ENCODE assay signal across 1 cellular context in genomic region chr20:62143976-62144825, GRCh38.
TF ChIP-seq lines count a peak whose summit lies in the region.

No MANE protein-coding gene starts in this region.

TF ChIP-seq in HepG2, 621 proteins besides CTCF, POLR2A, EP300 and RAD21 (continued from another document and continues in another):
- TF ChIP-seq ZGPAT (CRISPR knock-in tag; IDR thresholded peaks at IDR 0.05) = 0 out of 2 replicates have a peak, but pooled peaks have one; percentile 35
- TF ChIP-seq ZNF253 (CRISPR knock-in tag; IDR thresholded peaks at IDR 0.05; ENCODE audit: borderline replicate concordance) = no peak; the same call in 1 of the 2 replicates
- TF ChIP-seq THAP7 (CRISPR knock-in tag; IDR thresholded peaks at IDR 0.05) = 0 out of 2 replicates have a peak, but pooled peaks have one; percentile 15
- TF ChIP-seq ZBTB7A (CRISPR knock-in tag; IDR thresholded peaks at IDR 0.05) = 0 out of 2 replicates have a peak, but pooled peaks have one; percentile 15
- peak; percentile 31; the same call in 1 of the 2 replicates for TF ChIP-seq NR2C2 (CRISPR knock-in tag; IDR thresholded peaks at IDR 0.05; ENCODE audit: borderline replicate concordance)
- peak; percentile 43; the same call in 1 of the 2 replicates for TF ChIP-seq ZNF230 (CRISPR knock-in tag; IDR thresholded peaks at IDR 0.05)
- peak; percentile 59; the same call in 1 of the 2 replicates for TF ChIP-seq PAX8 (CRISPR knock-in tag; IDR thresholded peaks at IDR 0.05; ENCODE audit: borderline replicate concordance)
- no peak for TF ChIP-seq ZNF576 (CRISPR knock-in tag; IDR thresholded peaks at IDR 0.05)
- TF ChIP-seq LRRFIP1 (CRISPR knock-in tag; conservative IDR thresholded peaks at IDR 0.05) = no peak
- TF ChIP-seq ZNF891 (CRISPR knock-in tag; IDR thresholded peaks at IDR 0.05) = 0 out of 2 replicates have a peak, but pooled peaks have one; percentile 48
- TF ChIP-seq ZNF251 (CRISPR knock-in tag; IDR thresholded peaks at IDR 0.05) = 0 out of 2 replicates have a peak, but pooled peaks have one; percentile 35
- no peak for TF ChIP-seq ZNF780A (CRISPR knock-in tag; IDR thresholded peaks at IDR 0.05)
- TF ChIP-seq ARNT2 (CRISPR knock-in tag; IDR thresholded peaks at IDR 0.05; ENCODE audit: low read depth) = peak; percentile 32; the same call in 1 of the 2 replicates
- peak; percentile 75; the same call in 1 of the 2 replicates for TF ChIP-seq ZC3H13 (CRISPR knock-in tag; IDR thresholded peaks at IDR 0.05)
- TF ChIP-seq HDAC1 (CRISPR knock-in tag; IDR thresholded peaks at IDR 0.05) = peak; percentile 54; the same call in 1 of the 2 replicates
- TF ChIP-seq PRDM10 (CRISPR knock-in tag; IDR thresholded peaks at IDR 0.05; ENCODE audit: low read depth) = peak; percentile 95
- TF ChIP-seq MXI1 (IDR thresholded peaks at IDR 0.05; ENCODE audit: borderline replicate concordance, low read depth, low read length) = peak; percentile 66; the same call in 1 of the 3 replicates
- 0 out of 2 replicates have a peak, but pooled peaks have one; percentile 9 for TF ChIP-seq FOXC1 (CRISPR knock-in tag; IDR thresholded peaks at IDR 0.05; ENCODE audit: borderline replicate concordance)
- TF ChIP-seq KDM5B (CRISPR knock-in tag; IDR thresholded peaks at IDR 0.05; ENCODE audit: borderline replicate concordance) = peak; percentile 76
- TF ChIP-seq RBM39 (IDR thresholded peaks at IDR 0.05; ENCODE audit: low read depth, low read length, poor library complexity, severe bottlenecking) = peak; percentile 40
- no peak for TF ChIP-seq ZNF234 (CRISPR knock-in tag; conservative IDR thresholded peaks at IDR 0.05)
- no peak for TF ChIP-seq RELA (CRISPR knock-in tag; IDR thresholded peaks at IDR 0.05)
- 0 out of 2 replicates have a peak, but pooled peaks have one; percentile 52 for TF ChIP-seq ZNF292 (CRISPR knock-in tag; IDR thresholded peaks at IDR 0.05; ENCODE audit: borderline replicate concordance, low read depth)
- no peak for TF ChIP-seq TBX3 (IDR thresholded peaks at IDR 0.05; ENCODE audit: borderline replicate concordance)
- 0 out of 2 replicates have a peak, but pooled peaks have one; percentile 63 for TF ChIP-seq ZSCAN21 (CRISPR knock-in tag; IDR thresholded peaks at IDR 0.05; ENCODE audit: borderline replicate concordance)
- no peak for TF ChIP-seq MNT (IDR thresholded peaks at IDR 0.05)
- peak; percentile 70; the same call in 1 of the 2 replicates for TF ChIP-seq CSRNP1 (CRISPR knock-in tag; IDR thresholded peaks at IDR 0.05)
- TF ChIP-seq PHF8 (CRISPR knock-in tag; IDR thresholded peaks at IDR 0.05) = peak; percentile 56
- TF ChIP-seq FOXA3 (CRISPR knock-in tag; IDR thresholded peaks at IDR 0.05) = peak; percentile 26; the same call in 1 of the 2 replicates
- TF ChIP-seq ZBTB34 (CRISPR knock-in tag; IDR thresholded peaks at IDR 0.05) = 0 out of 2 replicates have a peak, but pooled peaks have one; percentile 48
- TF ChIP-seq SP1 (IDR thresholded peaks at IDR 0.05) = no peak
- TF ChIP-seq SP1 (CRISPR knock-in tag; IDR thresholded peaks at IDR 0.05) = peak; percentile 57; the same call in 1 of the 2 replicates
- peak; percentile 31; the same call in 1 of the 2 replicates for TF ChIP-seq PHF21A (CRISPR knock-in tag; IDR thresholded peaks at IDR 0.05)
- TF ChIP-seq ZNF547 (CRISPR knock-in tag; IDR thresholded peaks at IDR 0.05) = peak; percentile 44; the same call in 1 of the 2 replicates
- TF ChIP-seq ZSCAN31 (CRISPR knock-in tag; IDR thresholded peaks at IDR 0.05; ENCODE audit: low read depth) = 0 out of 2 replicates have a peak, but pooled peaks have one; percentile 55
- TF ChIP-seq ZNF296 (CRISPR knock-in tag; conservative IDR thresholded peaks at IDR 0.05) = 0 out of 2 replicates have a peak, but pooled peaks have one; percentile 29
- no peak for TF ChIP-seq ZNF652 (CRISPR knock-in tag; IDR thresholded peaks at IDR 0.05; ENCODE audit: borderline replicate concordance, low read depth)
- peak; percentile 35; the same call in 1 of the 2 replicates for TF ChIP-seq HDAC2 (CRISPR knock-in tag; IDR thresholded peaks at IDR 0.05)
- peak; percentile 64; the same call in 1 of the 2 replicates for TF ChIP-seq ZNF709 (CRISPR knock-in tag; IDR thresholded peaks at IDR 0.05)
- 0 out of 2 replicates have a peak, but pooled peaks have one; percentile 24 for TF ChIP-seq ZSCAN5A (CRISPR knock-in tag; IDR thresholded peaks at IDR 0.05; ENCODE audit: borderline replicate concordance)
- peak; percentile 34 for TF ChIP-seq XRCC5 (optimal IDR thresholded peaks at IDR 0.05; ENCODE audit: low read length)
- TF ChIP-seq SPEN (CRISPR knock-in tag; IDR thresholded peaks at IDR 0.05; ENCODE audit: low read depth) = peak; percentile 75; the same call in 1 of the 2 replicates
- no peak; the same call in none of the 2 replicates for TF ChIP-seq EED (CRISPR knock-in tag; IDR thresholded peaks at IDR 0.05)
- TF ChIP-seq CSRNP2 (CRISPR knock-in tag; conservative IDR thresholded peaks at IDR 0.05; ENCODE audit: low read depth) = no peak
